In genomic region chr6:138234363-138234762, GRCh38 we compare ENCODE assay signal across 24 cellular contexts. TPM values are rescaled to one million over a fixed set of nuclear protein-coding genes. Genes with fewer than 3 reads are reported as not detected.
"Had no signal": no experiment of that assay in that cellular context is flagged by ENCODE, and none has a peak within 500 bp of the region (broad histone marks: within the 10 kb centered on the region; RNA-seq: fewer than 3 reads in every experiment).

No MANE protein-coding gene starts in this region.

- H3K27ac ChIP-seq: gastrocnemius medialis, heart left ventricle, tibial artery had no signal

- H3K4me3 ChIP-seq: body of pancreas, gastrocnemius medialis, heart left ventricle, lung, tibial artery had no signal

- DNase-seq: activated B cell treated with CpG ODN at 0.5 μM for 24 hours; activated CD4-positive, alpha-beta T cell treated with anti-CD3 and anti-CD28 coated beads for 48 hours; activated CD8-positive, alpha-beta T cell treated with anti-CD3 and anti-CD28 coated beads for 36 hours; activated effector memory CD4-positive, alpha-beta T cell treated with anti-CD3 and anti-CD28 coated beads, Interleukin-2, amount 50 U/mL, for 16 hours; activated T-cell treated with anti-CD3 and anti-CD28 coated beads, Interleukin-2, amount 50 U/mL, for 4 hours; body of pancreas; cortex of kidney; effector CD4-positive, alpha-beta T cell; gastrocnemius medialis; heart left ventricle; immature natural killer cell; left colon; stimulated activated CD4-positive, alpha-beta T cell treated with anti-CD3 and anti-CD28 coated beads, Interleukin-4, amount 100 ng/mL, for 1 hour; stimulated activated naive B cell treated with anti-CD40 and anti-IgM and Interleukin-4, amounts not matched to agents 10 μg/mL and 1 μg/mL and 100 μg/mL, for 72 hours; SW 1271; tibial artery had no signal

- H3K36me3 ChIP-seq: gastrocnemius medialis, heart left ventricle, tibial artery had no signal

- H3K27me3 ChIP-seq: body of pancreas, gastrocnemius medialis, heart left ventricle, tibial artery had no signal

- ATAC-seq: activated CD8-positive, alpha-beta T cell treated with anti-CD3 and anti-CD28 coated beads for 36 hours; activated naive CD4-positive, alpha-beta T cell treated with anti-CD3 and anti-CD28 coated beads, Interleukin-2, amount 50 U/mL, for 72 hours; activated T-cell treated with anti-CD3 and anti-CD28 coated beads, Interleukin-2, amount 50 U/mL, for 4 hours; body of pancreas; gastrocnemius medialis; heart left ventricle; left colon; stimulated activated naive B cell treated with anti-CD40 and anti-IgM and Interleukin-4, amounts not matched to agents 10 μg/mL and 1 μg/mL and 100 μg/mL, for 72 hours had no signal

RNA-seq across cellular contexts. Expression of gene PBOV1, which starts 16.1 kb away (rescaled TPM):
- total RNA-seq: activated B cell treated with CpG ODN at 0.5 μM for 24 hours; activated CD8-positive, alpha-beta T cell treated with anti-CD3 and anti-CD28 coated beads for 36 hours; activated naive CD4-positive, alpha-beta T cell treated with anti-CD3 and anti-CD28 coated beads, Interleukin-2, amount 50 U/mL, for 72 hours; activated T-cell treated with anti-CD3 and anti-CD28 coated beads, Interleukin-2, amount 50 U/mL, for 4 hours; body of pancreas; endothelial cell of umbilical vein; gastrocnemius medialis; heart left ventricle; left colon; lung; neural crest cell; osteocyte; pulmonary artery endothelial cell; subcutaneous adipose tissue; T-helper 2 cell treated with Interferon-gamma antibody and Interleukin-4, amounts not matched to agents 100 ng/mL and 5 ng/mL, for 36 hours had no signal
- polyA plus RNA-seq: endothelial cell of umbilical vein, heart left ventricle, immature natural killer cell had no signal
